ENCODE assay signal across 2 cellular contexts in the genomic region with DNA sequence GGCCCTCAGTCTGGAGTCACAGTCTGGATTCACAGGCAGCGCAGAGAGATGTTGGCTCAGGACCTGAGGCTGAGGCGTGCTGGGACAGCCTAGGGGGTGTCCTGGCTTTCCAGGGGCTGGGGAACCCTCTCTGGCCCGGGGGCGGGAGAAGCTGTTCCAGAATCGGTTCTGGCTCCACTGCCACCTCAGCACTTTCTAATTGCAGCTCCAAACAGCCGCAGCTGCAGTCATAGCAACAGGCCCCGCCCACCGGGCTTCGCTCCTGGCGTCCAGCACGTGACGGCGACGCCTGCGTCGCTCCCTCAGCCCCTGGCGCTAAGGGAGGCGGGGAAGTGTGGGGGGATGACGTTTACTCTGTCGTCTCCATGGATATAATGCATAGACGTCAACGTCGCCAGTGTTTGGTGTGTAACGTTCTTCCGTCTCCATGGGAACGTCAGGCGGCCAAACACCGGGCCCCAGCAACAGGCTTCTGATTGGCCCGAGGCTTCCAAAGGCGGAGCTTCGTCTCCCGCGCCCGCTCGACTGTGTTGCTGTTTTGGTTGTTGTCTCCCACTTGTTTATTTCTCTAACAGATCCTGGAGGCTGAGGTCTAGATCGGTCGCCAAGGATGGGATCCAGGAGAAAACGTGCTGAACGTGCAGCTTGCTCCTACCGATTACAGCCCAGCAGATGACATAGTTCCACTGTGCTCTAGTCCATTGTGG.
TF ChIP-seq lines count a peak whose summit lies in the region.

No MANE protein-coding gene starts in this region.

TF ChIP-seq in HCT116, 20 proteins besides CTCF, POLR2A, EP300 and RAD21 (continued from another document):
- TF ChIP-seq, protein P1, sequence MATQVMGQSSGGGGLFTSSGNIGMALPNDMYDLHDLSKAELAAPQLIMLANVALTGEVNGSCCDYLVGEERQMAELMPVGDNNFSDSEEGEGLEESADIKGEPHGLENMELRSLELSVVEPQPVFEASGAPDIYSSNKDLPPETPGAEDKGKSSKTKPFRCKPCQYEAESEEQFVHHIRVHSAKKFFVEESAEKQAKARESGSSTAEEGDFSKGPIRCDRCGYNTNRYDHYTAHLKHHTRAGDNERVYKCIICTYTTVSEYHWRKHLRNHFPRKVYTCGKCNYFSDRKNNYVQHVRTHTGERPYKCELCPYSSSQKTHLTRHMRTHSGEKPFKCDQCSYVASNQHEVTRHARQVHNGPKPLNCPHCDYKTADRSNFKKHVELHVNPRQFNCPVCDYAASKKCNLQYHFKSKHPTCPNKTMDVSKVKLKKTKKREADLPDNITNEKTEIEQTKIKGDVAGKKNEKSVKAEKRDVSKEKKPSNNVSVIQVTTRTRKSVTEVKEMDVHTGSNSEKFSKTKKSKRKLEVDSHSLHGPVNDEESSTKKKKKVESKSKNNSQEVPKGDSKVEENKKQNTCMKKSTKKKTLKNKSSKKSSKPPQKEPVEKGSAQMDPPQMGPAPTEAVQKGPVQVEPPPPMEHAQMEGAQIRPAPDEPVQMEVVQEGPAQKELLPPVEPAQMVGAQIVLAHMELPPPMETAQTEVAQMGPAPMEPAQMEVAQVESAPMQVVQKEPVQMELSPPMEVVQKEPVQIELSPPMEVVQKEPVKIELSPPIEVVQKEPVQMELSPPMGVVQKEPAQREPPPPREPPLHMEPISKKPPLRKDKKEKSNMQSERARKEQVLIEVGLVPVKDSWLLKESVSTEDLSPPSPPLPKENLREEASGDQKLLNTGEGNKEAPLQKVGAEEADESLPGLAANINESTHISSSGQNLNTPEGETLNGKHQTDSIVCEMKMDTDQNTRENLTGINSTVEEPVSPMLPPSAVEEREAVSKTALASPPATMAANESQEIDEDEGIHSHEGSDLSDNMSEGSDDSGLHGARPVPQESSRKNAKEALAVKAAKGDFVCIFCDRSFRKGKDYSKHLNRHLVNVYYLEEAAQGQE (IDR thresholded peaks at IDR 0.05; ENCODE audit: low read depth): no peak
- TF ChIP-seq, protein P2, sequence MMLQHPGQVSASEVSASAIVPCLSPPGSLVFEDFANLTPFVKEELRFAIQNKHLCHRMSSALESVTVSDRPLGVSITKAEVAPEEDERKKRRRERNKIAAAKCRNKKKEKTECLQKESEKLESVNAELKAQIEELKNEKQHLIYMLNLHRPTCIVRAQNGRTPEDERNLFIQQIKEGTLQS (IDR thresholded peaks at IDR 0.05): no peak
- no peak for TF ChIP-seq POLR2AphosphoS5 (IDR thresholded peaks at IDR 0.05; ENCODE audit: low read depth, low read length)
- no peak; the same call in 1 of the 2 replicates for TF ChIP-seq CBX3 (IDR thresholded peaks at IDR 0.05; ENCODE audit: low read depth)
- no peak for TF ChIP-seq TCF7L2 (IDR thresholded peaks at IDR 0.05; ENCODE audit: borderline replicate concordance, extremely low read depth, insufficient read depth, insufficient read length)
- TF ChIP-seq EZH2phosphoT487 (IDR thresholded peaks at IDR 0.05; ENCODE audit: borderline replicate concordance): no peak
- TF ChIP-seq EZH2 (IDR thresholded peaks at IDR 0.05): no peak
- TF ChIP-seq JUND (IDR thresholded peaks at IDR 0.05): no peak
- TF ChIP-seq ELF1 (IDR thresholded peaks at IDR 0.05; ENCODE audit: borderline replicate concordance, low read depth): no peak
- TF ChIP-seq ZBTB33 (IDR thresholded peaks at IDR 0.05; ENCODE audit: extremely low read depth, insufficient replicate concordance, low read length): no peak
- peak; percentile 69 for TF ChIP-seq SP1 (IDR thresholded peaks at IDR 0.05; ENCODE audit: low read depth)
- no peak for TF ChIP-seq EGR1 (IDR thresholded peaks at IDR 0.05; ENCODE audit: low read depth)
- no peak for TF ChIP-seq SIN3A (IDR thresholded peaks at IDR 0.05; ENCODE audit: low read depth)

TF ChIP-seq in neural cell, 6 proteins besides CTCF, POLR2A, EP300 and RAD21 (continued from another document):
- TF ChIP-seq POLR2AphosphoS5 (IDR thresholded peaks at IDR 0.05) (peak; percentile 97), EZH2 (IDR thresholded peaks at IDR 0.05; ENCODE audit: borderline replicate concordance, insufficient read depth, low read length, poor library complexity, severe bottlenecking) (no peak), TAF1 (IDR thresholded peaks at IDR 0.05; ENCODE audit: low read depth) (peak; percentile 29)
